ENCODE assay signal across 18 cellular contexts in genomic region chr6:127367023-127367375, GRCh38. TPM values are rescaled to one million over a fixed set of nuclear protein-coding genes. Genes with fewer than 3 reads are reported as not detected.
DNase-seq lines count a peak whose midpoint lies in the region; ATAC-seq and TF ChIP-seq lines count a peak whose summit lies in the region.
"Had no signal": no experiment of that assay in that cellular context is flagged by ENCODE, and none has a peak within 500 bp of the region (broad histone marks: within the 10 kb centered on the region; RNA-seq: fewer than 3 reads in every experiment).

No MANE protein-coding gene starts in this region.

- peak overlapping the region; percentile 94 for H3K27ac Mint-ChIP-seq in osteocyte (ENCODE audit: unreplicated experiment)
- H3K27ac Mint-ChIP-seq in stimulated activated naive B cell treated with anti-CD40 and anti-IgM and Interleukin-4, amounts not matched to agents 10 μg/mL and 1 μg/mL and 100 μg/mL, for 72 hours: no peak overlapping the region
- H3K27ac Mint-ChIP-seq: T-cell had no signal

- H3K4me3 ChIP-seq in brain microvascular endothelial cell (ENCODE audit: low read depth, low read length) (no peak overlapping the region), aorta (ENCODE audit: low read length in 2 of 2) (no peak overlapping the region)
- H3K4me3 ChIP-seq: gastroesophageal sphincter, transverse colon had no signal

- no peak overlapping the region for H3K4me3 Mint-ChIP-seq in osteocyte (ENCODE audit: unreplicated experiment)
- H3K4me3 Mint-ChIP-seq in stimulated activated naive B cell treated with anti-CD40 and anti-IgM and Interleukin-4, amounts not matched to agents 10 μg/mL and 1 μg/mL and 100 μg/mL, for 72 hours: no peak overlapping the region
- H3K4me3 Mint-ChIP-seq: T-cell had no signal

- no peak for ATAC-seq in aorta (ENCODE audit: low FRiP score)
- ATAC-seq in stimulated activated naive B cell treated with anti-CD40 and anti-IgM and Interleukin-4, amounts not matched to agents 10 μg/mL and 1 μg/mL and 100 μg/mL, for 72 hours (replicated peaks): no peak
- no peak for ATAC-seq in GM19023 (IDR thresholded peaks at IDR 0.05; ENCODE audit: unreplicated experiment)
- ATAC-seq in HG02973 (IDR thresholded peaks at IDR 0.05; ENCODE audit: unreplicated experiment): no peak
- ATAC-seq: T-cell had no signal

- WGBS in aorta, 2 donors: 95% methylated on average over 1 of the region's 1 CpG

- H3K27me3 Mint-ChIP-seq in osteocyte (ENCODE audit: unreplicated experiment): no peaks in the 10 kb centered on the region
- no peaks in the 10 kb centered on the region for H3K27me3 Mint-ChIP-seq in stimulated activated naive B cell treated with anti-CD40 and anti-IgM and Interleukin-4, amounts not matched to agents 10 μg/mL and 1 μg/mL and 100 μg/mL, for 72 hours

- H3K36me3 Mint-ChIP-seq in osteocyte (ENCODE audit: unreplicated experiment): peaks cover 9% of the 10 kb centered on the region
- peaks cover 5 to 18% of the 10 kb centered on the region in 2 donors for H3K36me3 Mint-ChIP-seq in stimulated activated naive B cell treated with anti-CD40 and anti-IgM and Interleukin-4, amounts not matched to agents 10 μg/mL and 1 μg/mL and 100 μg/mL, for 72 hours
- H3K36me3 Mint-ChIP-seq: T-cell had no signal

- H3K27me3 ChIP-seq in brain microvascular endothelial cell (replicated peaks) (no peaks in the 10 kb centered on the region), aorta (ENCODE audit: control insufficient read depth in 1 of 2, insufficient read depth in 2 of 2, low read length in 1 of 2) (no peaks in the 10 kb centered on the region)
- H3K27me3 ChIP-seq: gastroesophageal sphincter, transverse colon had no signal

- peaks cover 4% of the 10 kb centered on the region for H3K9me3 ChIP-seq in aorta (ENCODE audit: control insufficient read depth, low read length)
- H3K9me3 ChIP-seq: transverse colon had no signal

- H3K4me1 ChIP-seq in aorta (ENCODE audit: control insufficient read depth in 1 of 2, insufficient read depth in 2 of 2, low read length in 2 of 2): no peaks in the 10 kb centered on the region

- DNase-seq in HCEC 1CT: peak; percentile 10
- DNase-seq in OCI-M1 (lab: John Stamatoyannopoulos, UW): peak; percentile 46
- no peak for DNase-seq in brain microvascular endothelial cell
- no peak for DNase-seq in osteocyte (ENCODE audit: extremely low spot score, unreplicated experiment)
- DNase-seq in aorta: no peak
- DNase-seq in stimulated activated naive B cell treated with anti-CD40 and anti-IgM and Interleukin-4, amounts not matched to agents 10 μg/mL and 1 μg/mL and 100 μg/mL, for 72 hours: no peak
- DNase-seq: activated naive CD4-positive, alpha-beta T cell; activated T-cell treated with anti-CD3 and anti-CD28 coated beads, Interleukin-2, amount 50 U/mL, for 1 hour; central memory CD4-positive, alpha-beta T cell; DND-41; NCI-H1694 treated with DMSO at 0.1 percent for 48 hours; NCI-H526 treated with DMSO at 0.1 percent for 48 hours; Right ventricle myocardium superior; T-cell; transverse colon had no signal

- H3K27ac ChIP-seq in brain microvascular endothelial cell (peak overlapping the region; percentile 96), aorta (ENCODE audit: low read depth in 1 of 2, low read length in 2 of 2) (no peak overlapping the region)

- peaks cover 13% of the 10 kb centered on the region for H3K4me1 Mint-ChIP-seq in osteocyte (ENCODE audit: unreplicated experiment)
- H3K4me1 Mint-ChIP-seq in stimulated activated naive B cell treated with anti-CD40 and anti-IgM and Interleukin-4, amounts not matched to agents 10 μg/mL and 1 μg/mL and 100 μg/mL, for 72 hours: no peaks in the 10 kb centered on the region
- H3K4me1 Mint-ChIP-seq: T-cell had no signal

- intact Hi-C loops in aorta (cut with DNase I): no loop called here

- TF ChIP-seq CTCF in brain microvascular endothelial cell (IDR thresholded peaks at IDR 0.05; ENCODE audit: low read depth, low read length, missing control alignments) (no peak), osteocyte (IDR thresholded peaks at IDR 0.05) (no peak)

- in situ Hi-C loops in brain microvascular endothelial cell (cut with HindIII; ENCODE audit: low pct_ligation_motif_present, low sequenced_read_pairs): no loop called here

- H3K36me3 ChIP-seq in brain microvascular endothelial cell (replicated peaks) (no peaks in the 10 kb centered on the region), aorta (ENCODE audit: control insufficient read depth in 1 of 2, insufficient read depth in 2 of 2, low read length in 1 of 2) (no peaks in the 10 kb centered on the region)
- H3K36me3 ChIP-seq: gastroesophageal sphincter, transverse colon had no signal

- peaks cover 35% of the 10 kb centered on the region for H3K9me3 Mint-ChIP-seq in osteocyte (ENCODE audit: unreplicated experiment)
- H3K9me3 Mint-ChIP-seq in stimulated activated naive B cell treated with anti-CD40 and anti-IgM and Interleukin-4, amounts not matched to agents 10 μg/mL and 1 μg/mL and 100 μg/mL, for 72 hours: peaks cover 3 to 9% of the 10 kb centered on the region in 2 donors

RNA-seq across cellular contexts. Expression of gene ECHDC1, which starts 23.6 kb away (rescaled TPM):
- 45.0 and 47.2 TPM in 2 replicates for total RNA-seq in osteocyte
- 10 to 100 TPM; 28.2 to 44.0 TPM for total RNA-seq in aorta
- 10 to 100 TPM; 32.8 to 49.0 TPM for polyA plus RNA-seq in aorta

Comparison
In these comparisons a context has a peak if more than half of its experiments do, and no peak if none do; other contexts are left out.
1. DNase-seq: peak in HCEC 1CT (single experiment) and OCI-M1 (single experiment); none in brain microvascular endothelial cell (single experiment), osteocyte (single experiment), aorta (0 of 2) and stimulated activated naive B cell treated with anti-CD40 and anti-IgM and Interleukin-4, amounts not matched to agents 10 μg/mL and 1 μg/mL and 100 μg/mL, for 72 hours (single experiment).